ENCODE assay signal across 15 cellular contexts in genomic region chr20:60211618-60212463, GRCh38.
DNase-seq lines count a peak whose midpoint lies in the region; ATAC-seq and TF ChIP-seq lines count a peak whose summit lies in the region.
"Had no signal": no experiment of that assay in that cellular context is flagged by ENCODE, and none has a peak within 500 bp of the region (broad histone marks: within the 10 kb centered on the region; RNA-seq: fewer than 3 reads in every experiment).

No MANE protein-coding gene starts in this region.

- no peak overlapping the region for H4K5ac ChIP-seq in mesendoderm (ENCODE audit: low read length)

- no peaks in the 10 kb centered on the region for H3K79me1 ChIP-seq in mesendoderm (ENCODE audit: low read length)

- H3K18ac ChIP-seq in mesendoderm (ENCODE audit: low read length) = no peak overlapping the region

- H3K4ac ChIP-seq in mesendoderm (ENCODE audit: low read depth, low read length) = no peak overlapping the region

- no peak overlapping the region for H2BK120ac ChIP-seq in mesendoderm (ENCODE audit: low read depth, low read length)

- peak overlapping the region; percentile 31 for H3K56ac ChIP-seq in mesendoderm (ENCODE audit: low read length)

- H3K4me1 ChIP-seq in mesendoderm (ENCODE audit: control insufficient read depth, low read depth, low read length) = no peaks in the 10 kb centered on the region
- H3K4me1 ChIP-seq in CD4-positive, alpha-beta memory T cell (ENCODE audit: insufficient read depth, low read length) = no peaks in the 10 kb centered on the region
- H3K4me1 ChIP-seq: Peyer's patch had no signal

- H3K27ac Mint-ChIP-seq in activated CD8-positive, alpha-beta T cell treated with anti-CD3 and anti-CD28 coated beads for 36 hours = no peak overlapping the region
- no peak overlapping the region for H3K27ac Mint-ChIP-seq in CD4-positive, alpha-beta memory T cell
- H3K27ac Mint-ChIP-seq: B cell; CD8-positive, alpha-beta memory T cell had no signal

- no CpG with 5 or more reads among the region's 18 CpGs for WGBS in mesendoderm (ENCODE audit: extremely low coverage, insufficient coverage, low lambda C conversion rate)

- no peak overlapping the region for H2BK5ac ChIP-seq in mesendoderm (ENCODE audit: low read length)

- no peak overlapping the region for H2AK5ac ChIP-seq in mesendoderm (ENCODE audit: low read length)

- TF ChIP-seq CTCF in brain microvascular endothelial cell (IDR thresholded peaks at IDR 0.05; ENCODE audit: low read depth, low read length, missing control alignments) = peak; percentile 0
- no peak for TF ChIP-seq CTCF in activated CD8-positive, alpha-beta T cell treated with anti-CD3 and anti-CD28 coated beads for 36 hours (IDR thresholded peaks at IDR 0.05)

- no peaks in the 10 kb centered on the region for H3K36me3 ChIP-seq in brain microvascular endothelial cell (replicated peaks)
- no peaks in the 10 kb centered on the region for H3K36me3 ChIP-seq in mesendoderm (ENCODE audit: control insufficient read depth, insufficient read depth, low read length)
- no peaks in the 10 kb centered on the region for H3K36me3 ChIP-seq in CD4-positive, alpha-beta memory T cell (ENCODE audit: insufficient read depth, low read length)
- H3K36me3 ChIP-seq: Peyer's patch had no signal

- no peaks in the 10 kb centered on the region for H3K9me3 Mint-ChIP-seq in activated CD8-positive, alpha-beta T cell treated with anti-CD3 and anti-CD28 coated beads for 36 hours
- peaks cover 0 to 1% (median 0%) of the 10 kb centered on the region in 8 donors for H3K9me3 Mint-ChIP-seq in CD4-positive, alpha-beta memory T cell
- H3K9me3 Mint-ChIP-seq: CD8-positive, alpha-beta memory T cell had no signal

- no peak overlapping the region for H3K4me3 Mint-ChIP-seq in activated CD8-positive, alpha-beta T cell treated with anti-CD3 and anti-CD28 coated beads for 36 hours
- no peak overlapping the region for H3K4me3 Mint-ChIP-seq in CD4-positive, alpha-beta memory T cell
- H3K4me3 Mint-ChIP-seq: B cell; CD8-positive, alpha-beta memory T cell had no signal

- H3K27me3 ChIP-seq in brain microvascular endothelial cell (replicated peaks) = no peaks in the 10 kb centered on the region
- H3K27me3 ChIP-seq in mesendoderm (ENCODE audit: insufficient read depth, low read length, poor library complexity) = no peaks in the 10 kb centered on the region
- H3K27me3 ChIP-seq in CD4-positive, alpha-beta memory T cell (ENCODE audit: insufficient read depth, low read length) = no peaks in the 10 kb centered on the region
- H3K27me3 ChIP-seq: Peyer's patch had no signal

- in situ Hi-C loops in brain microvascular endothelial cell (cut with HindIII; ENCODE audit: low pct_ligation_motif_present, low sequenced_read_pairs) = no loop called here

- intact Hi-C loops in activated CD8-positive, alpha-beta T cell treated with anti-CD3 and anti-CD28 coated beads for 36 hours (cut with micrococcal nuclease) = loop anchor here (10.0 kb wide), 1 partner anchor 1013 kb away; no protein-coding TSS in a partner anchor
- intact Hi-C loops in CD4-positive, alpha-beta memory T cell (cut with micrococcal nuclease) = loop anchor here (2.0 kb wide), 1 partner anchor 51 kb away; no protein-coding TSS in a partner anchor

- H3K4me3 ChIP-seq in brain microvascular endothelial cell (ENCODE audit: low read depth, low read length) (no peak overlapping the region), mesendoderm (ENCODE audit: low read length) (no peak overlapping the region)
- H3K4me3 ChIP-seq in CD4-positive, alpha-beta memory T cell (ENCODE audit: low read length in 2 of 2) = no peak overlapping the region
- H3K4me3 ChIP-seq: GM12878, Peyer's patch, SK-N-MC had no signal

- H3K79me2 ChIP-seq in mesendoderm (ENCODE audit: control insufficient read depth, insufficient read depth, low read length) = no peaks in the 10 kb centered on the region

- no peaks in the 10 kb centered on the region for H3K4me1 Mint-ChIP-seq in activated CD8-positive, alpha-beta T cell treated with anti-CD3 and anti-CD28 coated beads for 36 hours (ENCODE audit: low read depth)
- H3K4me1 Mint-ChIP-seq in CD4-positive, alpha-beta memory T cell = peaks cover 0 to 6% (median 3%) of the 10 kb centered on the region in 4 donors

- peaks cover 2% of the 10 kb centered on the region for H3K27me3 Mint-ChIP-seq in activated CD8-positive, alpha-beta T cell treated with anti-CD3 and anti-CD28 coated beads for 36 hours
- peaks cover 0 to 4% of the 10 kb centered on the region in 2 donors for H3K27me3 Mint-ChIP-seq in CD4-positive, alpha-beta memory T cell

- H2BK15ac ChIP-seq in mesendoderm (replicated peaks; ENCODE audit: low read depth) = no peak overlapping the region

- no peaks in the 10 kb centered on the region for H3K9me3 ChIP-seq in CD4-positive, alpha-beta memory T cell (ENCODE audit: control insufficient read depth in 1 of 2, low read length in 2 of 2)
- H3K9me3 ChIP-seq: Peyer's patch had no signal

- no peak overlapping the region for H3K4me2 ChIP-seq in mesendoderm (ENCODE audit: low read length)

- ATAC-seq in activated CD8-positive, alpha-beta T cell treated with anti-CD3 and anti-CD28 coated beads for 36 hours = no peak
- ATAC-seq in GM21619 (IDR thresholded peaks at IDR 0.05; ENCODE audit: unreplicated experiment) (no peak), HG03457 (IDR thresholded peaks at IDR 0.05; ENCODE audit: unreplicated experiment) (no peak)

- no peaks in the 10 kb centered on the region for H3K36me3 Mint-ChIP-seq in activated CD8-positive, alpha-beta T cell treated with anti-CD3 and anti-CD28 coated beads for 36 hours (ENCODE audit: low read depth)
- H3K36me3 Mint-ChIP-seq in CD4-positive, alpha-beta memory T cell = no peaks in the 10 kb centered on the region
- H3K36me3 Mint-ChIP-seq: CD8-positive, alpha-beta memory T cell had no signal

- H3K27ac ChIP-seq in brain microvascular endothelial cell (no peak overlapping the region), mesendoderm (ENCODE audit: low read depth, low read length) (no peak overlapping the region)
- no peak overlapping the region for H3K27ac ChIP-seq in CD4-positive, alpha-beta memory T cell (ENCODE audit: low read depth, low read length)
- H3K27ac ChIP-seq: 22Rv1, Peyer's patch, SK-N-MC had no signal

- H4K8ac ChIP-seq in mesendoderm (ENCODE audit: low read depth, low read length) = no peak overlapping the region

- no peak overlapping the region for H3K23ac ChIP-seq in mesendoderm (ENCODE audit: low read length)

- CTCF ChIA-PET in activated CD8-positive, alpha-beta T cell treated with anti-CD3 and anti-CD28 coated beads for 36 hours (lab: Charles Lee) = interaction anchor here (0.7 to 2.7 kb wide), 11 partner anchors 11 to 265 kb away, joined by 3 to 22 read pairs (median 4); no protein-coding TSS in a partner anchor
- CTCF ChIA-PET in CD4-positive, alpha-beta memory T cell (lab: Charles Lee; ENCODE audit: partially characterized antibody) = interaction anchor here (0.7 to 3.4 kb wide), 12 partner anchors 9 to 1017 kb away, joined by 3 to 17 read pairs (median 3); no protein-coding TSS in a partner anchor

- POLR2A ChIA-PET in activated CD8-positive, alpha-beta T cell treated with anti-CD3 and anti-CD28 coated beads for 36 hours (lab: Charles Lee) = no interaction called here
- POLR2A ChIA-PET in CD4-positive, alpha-beta memory T cell (lab: Charles Lee; ENCODE audit: partially characterized antibody) = no interaction called here

- DNase-seq in NCI-H1417 (lab: John Stamatoyannopoulos, UW) (peak in 2 of 3 experiments; percentile 31 to 46), NCI-H1417 treated with DMSO at 0.1 percent for 48 hours (lab: John Stamatoyannopoulos, UW) (no peak), brain microvascular endothelial cell (no peak), mesendoderm (no peak)
- DNase-seq in activated CD8-positive, alpha-beta T cell treated with anti-CD3 and anti-CD28 coated beads for 36 hours = no peak
- DNase-seq in CD4-positive, alpha-beta memory T cell = no peak
- DNase-seq: NCI-H187 treated with DMSO at 0.1 percent for 48 hours had no signal

- no peak overlapping the region for H3K9ac ChIP-seq in mesendoderm (ENCODE audit: low read length)

Comparison
In these comparisons a context has a peak if more than half of its experiments do, and no peak if none do; other contexts are left out.
1. DNase-seq: peak in NCI-H1417 (2 of 3); none in NCI-H1417 treated with DMSO at 0.1 percent for 48 hours (single experiment), brain microvascular endothelial cell (single experiment), mesendoderm (single experiment), activated CD8-positive, alpha-beta T cell treated with anti-CD3 and anti-CD28 coated beads for 36 hours (single experiment) and CD4-positive, alpha-beta memory T cell (0 of 5).